22 cellular contexts compared by ENCODE assay signal in the genomic region with DNA sequence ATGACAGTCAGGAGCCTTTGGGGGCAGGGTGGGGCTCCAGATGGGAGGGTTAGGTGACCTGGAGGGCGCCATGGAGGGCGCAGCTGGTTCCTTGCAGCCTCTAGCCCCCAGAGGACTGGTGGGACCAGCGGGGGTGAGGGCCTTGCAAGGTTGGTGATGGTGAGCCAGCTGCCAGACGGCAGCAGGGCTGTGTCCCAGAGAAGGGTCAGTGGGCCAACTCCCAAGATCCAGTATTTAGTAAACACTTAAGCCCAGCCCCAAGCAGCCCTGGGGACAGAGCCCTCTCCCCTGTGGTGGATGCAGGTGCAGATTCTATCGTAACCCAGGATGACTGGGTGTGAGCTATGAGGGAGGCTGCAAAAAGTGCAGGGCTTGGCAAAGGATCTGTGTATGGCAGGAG. TPM values are rescaled to one million over a fixed set of nuclear protein-coding genes. Genes with fewer than 3 reads are reported as not detected.
"Had no signal": no experiment of that assay in that cellular context is flagged by ENCODE, and none has a peak within 500 bp of the region (broad histone marks: within the 10 kb centered on the region; RNA-seq: fewer than 3 reads in every experiment).

No MANE protein-coding gene starts in this region.

- H3K36me3 ChIP-seq: neutrophil, pancreas, tibial artery had no signal

- H3K27ac ChIP-seq: coronary artery, neutrophil, pancreas, tibial artery had no signal

- H3K27ac Mint-ChIP-seq: activated B cell treated with CpG ODN at 0.5 μM for 24 hours; activated CD4-positive, alpha-beta T cell treated with anti-CD3 and anti-CD28 coated beads, Interleukin-2, amount 10 ng/mL, durations not matched to agents 24 days and 14 days; activated CD8-positive, alpha-beta T cell treated with anti-CD3 and anti-CD28 coated beads for 36 hours; activated naive CD8-positive, alpha-beta T cell treated with anti-CD3 and anti-CD28 coated beads, Interleukin-2, amount 10 ng/mL, durations not matched to agents 7 days and 5 days; activated T-cell treated with anti-CD3 and anti-CD28 coated beads, Interleukin-2, amount 50 U/mL, for 24 hours; activated T-helper 2 cell treated with anti-CD3 and anti-CD28 coated beads, Interferon-gamma antibody, Interleukin-2, Interleukin-4, amounts not matched to agents 10 μg/mL and 5 μg/mL and 100 μg/mL, durations not matched to agents 14 hours and 24 hours and 36 hours; brain; T-helper 2 cell treated with Interferon-gamma antibody and Interleukin-4, amounts not matched to agents 5 μg/mL and 100 μg/mL, for 36 hours had no signal

- H3K4me1 Mint-ChIP-seq: central memory CD8-positive, alpha-beta T cell had no signal

- H3K36me3 Mint-ChIP-seq: activated naive CD8-positive, alpha-beta T cell treated with anti-CD3 and anti-CD28 coated beads, Interleukin-2, amount 10 ng/mL, durations not matched to agents 7 days and 5 days; brain; naive thymus-derived CD4-positive, alpha-beta T cell had no signal

- H3K9me3 ChIP-seq: mucosa of descending colon, neutrophil, pancreas, tibial artery had no signal

- H3K4me3 Mint-ChIP-seq: activated B cell treated with CpG ODN at 0.5 μM for 24 hours; activated CD4-positive, alpha-beta T cell treated with anti-CD3 and anti-CD28 coated beads, Interleukin-2, amount 10 ng/mL, durations not matched to agents 24 days and 14 days; activated CD8-positive, alpha-beta T cell treated with anti-CD3 and anti-CD28 coated beads for 36 hours; activated naive CD8-positive, alpha-beta T cell treated with anti-CD3 and anti-CD28 coated beads, Interleukin-2, amount 10 ng/mL, durations not matched to agents 7 days and 5 days; activated T-cell treated with anti-CD3 and anti-CD28 coated beads, Interleukin-2, amount 50 U/mL, for 24 hours; brain; central memory CD8-positive, alpha-beta T cell; naive thymus-derived CD4-positive, alpha-beta T cell; T-helper 2 cell treated with Interferon-gamma antibody and Interleukin-4, amounts not matched to agents 5 μg/mL and 100 μg/mL, for 36 hours had no signal

- DNase-seq: activated B cell treated with CpG ODN at 0.5 μM for 24 hours; activated CD4-positive, alpha-beta T cell treated with anti-CD3 and anti-CD28 coated beads, Interleukin-2, amount 10 ng/mL, durations not matched to agents 24 days and 14 days; activated CD8-positive, alpha-beta T cell treated with anti-CD3 and anti-CD28 coated beads for 36 hours; activated naive CD4-positive, alpha-beta T cell treated with Interleukin-2 at 50 U/mL for 16 hours; activated naive CD8-positive, alpha-beta T cell treated with anti-CD3 and anti-CD28 coated beads, Interleukin-2, amount 10 ng/mL, durations not matched to agents 7 days and 5 days; activated T-cell treated with anti-CD3 and anti-CD28 coated beads, Interleukin-2, amount 50 U/mL, for 24 hours; head of caudate nucleus; kidney; mesenchymal stem cell; naive thymus-derived CD4-positive, alpha-beta T cell; pancreas; stimulated activated CD4-positive, alpha-beta T cell treated with anti-CD3 and anti-CD28 coated beads, Interleukin-2, amount 100 ng/mL, for 24 hours; stimulated activated naive CD4-positive, alpha-beta T cell treated with Interleukin-2 at 50 U/mL for 16 hours; tibial artery had no signal

- H3K9me3 Mint-ChIP-seq: activated B cell treated with CpG ODN at 0.5 μM for 24 hours; activated CD4-positive, alpha-beta T cell treated with anti-CD3 and anti-CD28 coated beads, Interleukin-2, amount 10 ng/mL, durations not matched to agents 24 days and 14 days; activated CD8-positive, alpha-beta T cell treated with anti-CD3 and anti-CD28 coated beads for 36 hours; activated naive CD8-positive, alpha-beta T cell treated with anti-CD3 and anti-CD28 coated beads, Interleukin-2, amount 10 ng/mL, durations not matched to agents 7 days and 5 days; activated T-cell treated with anti-CD3 and anti-CD28 coated beads, Interleukin-2, amount 50 U/mL, for 24 hours; activated T-helper 2 cell treated with anti-CD3 and anti-CD28 coated beads, Interferon-gamma antibody, Interleukin-2, Interleukin-4, amounts not matched to agents 10 μg/mL and 5 μg/mL and 100 μg/mL, durations not matched to agents 14 hours and 24 hours and 36 hours; brain; central memory CD8-positive, alpha-beta T cell; naive thymus-derived CD4-positive, alpha-beta T cell; T-helper 2 cell treated with Interferon-gamma antibody and Interleukin-4, amounts not matched to agents 5 μg/mL and 100 μg/mL, for 36 hours had no signal

- H3K4me3 ChIP-seq: coronary artery, mucosa of descending colon, pancreas, tibial artery had no signal

- ATAC-seq: activated CD8-positive, alpha-beta T cell treated with anti-CD3 and anti-CD28 coated beads for 36 hours; naive thymus-derived CD4-positive, alpha-beta T cell had no signal

RNA-seq across cellular contexts. Expression of gene ADRA1D, which starts 32.2 kb away (rescaled TPM):
- total RNA-seq: activated B cell treated with CpG ODN at 0.5 μM for 24 hours; activated CD4-positive, alpha-beta T cell treated with anti-CD3 and anti-CD28 coated beads, Interleukin-2, amount 10 ng/mL, durations not matched to agents 24 days and 14 days; activated CD8-positive, alpha-beta T cell treated with anti-CD3 and anti-CD28 coated beads for 36 hours; activated naive CD8-positive, alpha-beta T cell treated with anti-CD3 and anti-CD28 coated beads, Interleukin-2, amount 10 ng/mL, durations not matched to agents 7 days and 5 days; activated T-helper 2 cell treated with anti-CD3 and anti-CD28 coated beads, Interferon-gamma antibody, Interleukin-2, Interleukin-4, amounts not matched to agents 10 μg/mL and 5 μg/mL and 100 μg/mL, durations not matched to agents 14 hours and 24 hours and 36 hours; naive thymus-derived CD4-positive, alpha-beta T cell; subcutaneous adipose tissue had no signal
